21 cellular contexts compared by ENCODE assay signal in genomic region chr1:225808136-225808535, GRCh38. TPM values are rescaled to one million over a fixed set of nuclear protein-coding genes. Genes with fewer than 3 reads are reported as not detected.
DNase-seq lines count a peak whose midpoint lies in the region; ATAC-seq and TF ChIP-seq lines count a peak whose summit lies in the region.
"Had no signal": no experiment of that assay in that cellular context is flagged by ENCODE, and none has a peak within 500 bp of the region (broad histone marks: within the 10 kb centered on the region; RNA-seq: fewer than 3 reads in every experiment).

No MANE protein-coding gene starts in this region.

- H3F3A ChIP-seq in neural progenitor cell (ENCODE audit: low read depth) (peaks cover 14% of the 10 kb centered on the region), smooth muscle cell (ENCODE audit: low read depth) (peaks cover 6% of the 10 kb centered on the region)

- H3K79me2 ChIP-seq in neural progenitor cell (ENCODE audit: low read depth) (no peaks in the 10 kb centered on the region), smooth muscle cell (ENCODE audit: low read depth) (no peaks in the 10 kb centered on the region)

- WGBS in smooth muscle cell (ENCODE audit: low lambda C conversion rate): 83% methylated on average over 5 of the region's 5 CpGs

- no peak for ATAC-seq in activated T-cell treated with anti-CD3 and anti-CD28 coated beads, Interleukin-2, amount 50 U/mL, for 4 hours
- ATAC-seq in activated T-cell treated with anti-CD3 and anti-CD28 coated beads, Interleukin-2, amount 50 U/mL, for 72 hours (replicated peaks in 1 of 2): no peak
- ATAC-seq: Right ventricle myocardium inferior, SK-N-SH treated with all-trans-retinoic acid at 6 μM for 48 hours had no signal

- H2AFZ ChIP-seq in neural progenitor cell (replicated peaks): no peak overlapping the region
- no peak overlapping the region for H2AFZ ChIP-seq in smooth muscle cell (ENCODE audit: low read depth)
- H2AFZ ChIP-seq: PC-9 had no signal

- no peak for DNase-seq in activated T-cell treated with anti-CD3 and anti-CD28 coated beads, Interleukin-2, amount 50 U/mL, for 4 hours
- no peak for DNase-seq in activated T-cell treated with anti-CD3 and anti-CD28 coated beads, Interleukin-2, amount 50 U/mL, for 72 hours
- peak; percentile 39 for DNase-seq in mesenteric fat pad (ENCODE audit: low spot score)
- no peak for DNase-seq in neural progenitor cell (ENCODE audit: low spot score)
- no peak for DNase-seq in NCI-H1092 treated with DMSO at 0.1 percent for 48 hours (lab: John Stamatoyannopoulos, UW)
- DNase-seq in smooth muscle cell (lab: John Stamatoyannopoulos, UW; ENCODE audit: unreplicated experiment): no peak
- no peak for DNase-seq in DMS79 treated with DMSO at 0.1 percent for 48 hours (lab: John Stamatoyannopoulos, UW)
- DNase-seq: 8988T; CD4-positive, alpha-beta memory T cell; DMS153; H7; KBM-7; MG63; NCI-H2029; NCI-H446; PC-9; SJCRH30 had no signal

- H3K9me3 ChIP-seq in HEK293 (ENCODE audit: control insufficient read depth, insufficient read depth, low read depth, low read length) (no peaks in the 10 kb centered on the region), neural progenitor cell (ENCODE audit: low read depth) (no peaks in the 10 kb centered on the region), smooth muscle cell (replicated peaks; ENCODE audit: low read depth) (no peaks in the 10 kb centered on the region)
- H3K9me3 ChIP-seq: BLaER1, MG63, SJCRH30 had no signal

- CTCF ChIA-PET in HEK293 (lab: Yijun Ruan, JAX): interaction anchor here (0.8 to 3.9 kb wide), 6 partner anchors 8 to 333 kb away, joined by 3 to 22 read pairs (median 4); partner anchors contain the start of gene TMEM63A

- H3K9me3 Mint-ChIP-seq in activated T-cell treated with anti-CD3 and anti-CD28 coated beads, Interleukin-2, amount 50 U/mL, for 4 hours: no peaks in the 10 kb centered on the region
- H3K9me3 Mint-ChIP-seq in activated T-cell treated with anti-CD3 and anti-CD28 coated beads, Interleukin-2, amount 50 U/mL, for 72 hours: no peaks in the 10 kb centered on the region
- H3K9me3 Mint-ChIP-seq in neural progenitor cell: no peaks in the 10 kb centered on the region
- H3K9me3 Mint-ChIP-seq: CD4-positive, alpha-beta memory T cell had no signal

- TF ChIP-seq CTCF in HEK293 (tag by site-specific recombination; IDR thresholded peaks at IDR 0.05) (no peak), neural progenitor cell (IDR thresholded peaks at IDR 0.05) (no peak), smooth muscle cell (IDR thresholded peaks at IDR 0.05; ENCODE audit: borderline replicate concordance, insufficient read depth, poor library complexity, severe bottlenecking) (no peak)

- POLR2A ChIA-PET in HEK293 (lab: Yijun Ruan, JAX): interaction anchor here (6.8 kb wide), 1 partner anchor 31 kb away, joined by 46 read pairs; the partner anchor contains the start of gene SRP9

- H3K27me3 Mint-ChIP-seq in activated T-cell treated with anti-CD3 and anti-CD28 coated beads, Interleukin-2, amount 50 U/mL, for 4 hours (ENCODE audit: low read depth): peaks cover 4% of the 10 kb centered on the region
- no peaks in the 10 kb centered on the region for H3K27me3 Mint-ChIP-seq in activated T-cell treated with anti-CD3 and anti-CD28 coated beads, Interleukin-2, amount 50 U/mL, for 72 hours (ENCODE audit: low read depth)
- peaks cover 15% of the 10 kb centered on the region for H3K27me3 Mint-ChIP-seq in neural progenitor cell (ENCODE audit: insufficient read depth, low read depth)

- H3K9ac ChIP-seq in neural progenitor cell (no peak overlapping the region), smooth muscle cell (ENCODE audit: low read depth) (no peak overlapping the region)
- H3K9ac ChIP-seq: BLaER1 had no signal

- H3K4me2 ChIP-seq in neural progenitor cell (no peak overlapping the region), smooth muscle cell (no peak overlapping the region)
- H3K4me2 ChIP-seq: BLaER1, PC-9 had no signal

- peaks cover 10% of the 10 kb centered on the region for H3K4me1 Mint-ChIP-seq in activated T-cell treated with anti-CD3 and anti-CD28 coated beads, Interleukin-2, amount 50 U/mL, for 4 hours (ENCODE audit: low read depth)
- peaks cover 11% of the 10 kb centered on the region for H3K4me1 Mint-ChIP-seq in activated T-cell treated with anti-CD3 and anti-CD28 coated beads, Interleukin-2, amount 50 U/mL, for 72 hours (ENCODE audit: low read depth)
- H3K4me1 Mint-ChIP-seq in neural progenitor cell: peaks cover 23% of the 10 kb centered on the region

- H3K36me3 ChIP-seq in HEK293 (ENCODE audit: control insufficient read depth in 2 of 2, insufficient read depth in 1 of 2, low read length in 2 of 2): peaks cover 0 to 7% of the 10 kb centered on the region in 2 experiments; a peak in 2 of 3 replicates
- no peaks in the 10 kb centered on the region for H3K36me3 ChIP-seq in neural progenitor cell
- no peaks in the 10 kb centered on the region for H3K36me3 ChIP-seq in smooth muscle cell (ENCODE audit: low read depth)
- H3K36me3 ChIP-seq: BLaER1 had no signal

- no peak overlapping the region for H3K27ac ChIP-seq in HEK293 (ENCODE audit: extremely low read depth, low read depth, low read length)
- no peak overlapping the region for H3K27ac ChIP-seq in neural progenitor cell
- H3K27ac ChIP-seq in smooth muscle cell (ENCODE audit: low read depth): no peak overlapping the region
- H3K27ac ChIP-seq: BLaER1, PC-9, SJCRH30 had no signal

- H3K4me3 Mint-ChIP-seq in activated T-cell treated with anti-CD3 and anti-CD28 coated beads, Interleukin-2, amount 50 U/mL, for 4 hours: peak overlapping the region; percentile 26
- H3K4me3 Mint-ChIP-seq in activated T-cell treated with anti-CD3 and anti-CD28 coated beads, Interleukin-2, amount 50 U/mL, for 72 hours: no peak overlapping the region
- peak overlapping the region; percentile 28 for H3K4me3 Mint-ChIP-seq in neural progenitor cell

- H3K36me3 Mint-ChIP-seq in activated T-cell treated with anti-CD3 and anti-CD28 coated beads, Interleukin-2, amount 50 U/mL, for 4 hours (ENCODE audit: insufficient read depth): no peaks in the 10 kb centered on the region
- no peaks in the 10 kb centered on the region for H3K36me3 Mint-ChIP-seq in activated T-cell treated with anti-CD3 and anti-CD28 coated beads, Interleukin-2, amount 50 U/mL, for 72 hours (ENCODE audit: insufficient read depth in 2 of 2)
- no peaks in the 10 kb centered on the region for H3K36me3 Mint-ChIP-seq in neural progenitor cell
- H3K36me3 Mint-ChIP-seq: CD4-positive, alpha-beta memory T cell had no signal

- peaks cover 30% of the 10 kb centered on the region for H4K20me1 ChIP-seq in neural progenitor cell (ENCODE audit: low read depth)
- H4K20me1 ChIP-seq in smooth muscle cell (ENCODE audit: low read depth): peaks cover 19% of the 10 kb centered on the region

- H3K27me3 ChIP-seq in neural progenitor cell (peaks cover 35% of the 10 kb centered on the region), smooth muscle cell (ENCODE audit: low read depth) (no peaks in the 10 kb centered on the region)
- H3K27me3 ChIP-seq: BLaER1, MG63, SJCRH30 had no signal

- no peak overlapping the region for H3K27ac Mint-ChIP-seq in activated T-cell treated with anti-CD3 and anti-CD28 coated beads, Interleukin-2, amount 50 U/mL, for 72 hours
- no peak overlapping the region for H3K27ac Mint-ChIP-seq in neural progenitor cell
- H3K27ac Mint-ChIP-seq: CD4-positive, alpha-beta memory T cell had no signal

- H3K4me1 ChIP-seq in HEK293 (ENCODE audit: control insufficient read depth, insufficient read depth, low read length) (peaks cover 11% of the 10 kb centered on the region), neural progenitor cell (peaks cover 11% of the 10 kb centered on the region), smooth muscle cell (ENCODE audit: low read depth) (peaks cover 6% of the 10 kb centered on the region)
- H3K4me1 ChIP-seq: SJCRH30 had no signal

- H3K4me3 ChIP-seq in HEK293 (ENCODE audit: low read depth, low read length) (no peak overlapping the region), neural progenitor cell (no peak overlapping the region), smooth muscle cell (no peak overlapping the region)
- H3K4me3 ChIP-seq: BLaER1, MG63, PC-9, SJCRH30 had no signal

TF ChIP-seq in HEK293, 187 proteins besides CTCF, POLR2A, EP300 and RAD21 (continues in another document):
- TF ChIP-seq ZNF664 (tag by site-specific recombination; IDR thresholded peaks at IDR 0.05): no peak
- TF ChIP-seq PRDM6 (tag by site-specific recombination; IDR thresholded peaks at IDR 0.05): no peak
- TF ChIP-seq ZIC2 (tag by site-specific recombination; IDR thresholded peaks at IDR 0.05): peak; percentile 63
- no peak for TF ChIP-seq ZNF335 (tag by site-specific recombination; conservative IDR thresholded peaks at IDR 0.05)
- peak; percentile 84 for TF ChIP-seq GLIS1 (tag by site-specific recombination; IDR thresholded peaks at IDR 0.05)
- TF ChIP-seq ZNF677 (tag by site-specific recombination; IDR thresholded peaks at IDR 0.05): no peak
- no peak for TF ChIP-seq ZNF239 (tag by site-specific recombination; IDR thresholded peaks at IDR 0.05)
- TF ChIP-seq GLI4 (tag by site-specific recombination; IDR thresholded peaks at IDR 0.05): no peak
- no peak for TF ChIP-seq ZFP3 (tag by site-specific recombination; IDR thresholded peaks at IDR 0.05; ENCODE audit: low read depth)

RNA-seq across cellular contexts. Expression of gene EPHX1, which starts 1.8 kb away (rescaled TPM):
- total RNA-seq in activated T-cell treated with anti-CD3 and anti-CD28 coated beads, Interleukin-2, amount 50 U/mL, for 4 hours: 1 to 10 TPM; 1.8 to 2.2 (median 1.9) TPM
- total RNA-seq in activated T-cell treated with anti-CD3 and anti-CD28 coated beads, Interleukin-2, amount 50 U/mL, for 72 hours: 1 to 10 TPM; 2.6 to 3.8 TPM
- 288 TPM for total RNA-seq in mesenteric fat pad
- 4.3 and 5.7 TPM in 2 replicates for total RNA-seq in neural progenitor cell (ENCODE audit: low replicate concordance)
- 9.8 and 16.1 TPM in 2 replicates for total RNA-seq in smooth muscle cell
- 22.2 and 29.2 TPM in 2 replicates for polyA plus RNA-seq in smooth muscle cell

RNA-seq across cellular contexts. Expression of gene SRP9, which starts 30.5 kb away (rescaled TPM):
- 100 to 1,000 TPM; 261 to 287 (median 273) TPM for total RNA-seq in activated T-cell treated with anti-CD3 and anti-CD28 coated beads, Interleukin-2, amount 50 U/mL, for 4 hours
- total RNA-seq in activated T-cell treated with anti-CD3 and anti-CD28 coated beads, Interleukin-2, amount 50 U/mL, for 72 hours: 100 to 1,000 TPM; 217 to 239 TPM
- total RNA-seq in mesenteric fat pad (125 TPM), neural progenitor cell (ENCODE audit: low replicate concordance) (751 and 1,104 TPM in 2 replicates), smooth muscle cell (394 and 449 TPM in 2 replicates)
- 301 TPM in 2 replicates for polyA plus RNA-seq in smooth muscle cell

Comparison
In these comparisons a context has a peak if more than half of its experiments do, and no peak if none do; other contexts are left out.
1. H3K4me3 Mint-ChIP-seq: peak in activated T-cell treated with anti-CD3 and anti-CD28 coated beads, Interleukin-2, amount 50 U/mL, for 4 hours (single experiment) and neural progenitor cell (single experiment); none in activated T-cell treated with anti-CD3 and anti-CD28 coated beads, Interleukin-2, amount 50 U/mL, for 72 hours (0 of 2).
2. RNA of gene EPHX1, which starts 1.8 kb away (total RNA-seq): 288 TPM in mesenteric fat pad (single experiment); 9.8 to 16.1 TPM in smooth muscle cell, 4.3 to 5.7 TPM in neural progenitor cell, 2.6 to 3.8 TPM in activated T-cell treated with anti-CD3 and anti-CD28 coated beads, Interleukin-2, amount 50 U/mL, for 72 hours and 1.8 to 2.2 TPM in activated T-cell treated with anti-CD3 and anti-CD28 coated beads, Interleukin-2, amount 50 U/mL, for 4 hours; every median in the first group is over 10 times any median in the second.